ENCODE assay signal across 15 cellular contexts in genomic region chr12:50248883-50249282, GRCh38. TPM values are rescaled to one million over a fixed set of nuclear protein-coding genes. Genes with fewer than 3 reads are reported as not detected.
DNase-seq lines count a peak whose midpoint lies in the region; ATAC-seq and TF ChIP-seq lines count a peak whose summit lies in the region.
"Had no signal": no experiment of that assay in that cellular context is flagged by ENCODE, and none has a peak within 500 bp of the region (broad histone marks: within the 10 kb centered on the region; RNA-seq: fewer than 3 reads in every experiment).

No MANE protein-coding gene starts in this region.

- H3K4me3 Mint-ChIP-seq in type B pancreatic cell = no peak overlapping the region
- H3K4me3 Mint-ChIP-seq: dendritic cell treated with granulocyte-macrophage colony-stimulating factor and Interleukin-4, amounts not matched to agents 40 ng/mL and 50 ng/mL, for 4 days; naive thymus-derived CD4-positive, alpha-beta T cell had no signal

- TF ChIP-seq POLR2A in heart left ventricle (IDR thresholded peaks at IDR 0.05) (no peak), body of pancreas (IDR thresholded peaks at IDR 0.05) (no peak)

- H3K27me3 ChIP-seq in left ventricle myocardium inferior (ENCODE audit: low read depth) (no peaks in the 10 kb centered on the region), heart left ventricle (no peaks in the 10 kb centered on the region), body of pancreas (no peaks in the 10 kb centered on the region), mucosa of rectum (ENCODE audit: control insufficient read depth in 2 of 2, insufficient read depth in 2 of 2, low read length in 2 of 2) (no peaks in the 10 kb centered on the region)
- H3K27me3 ChIP-seq: esophagus muscularis mucosa had no signal

- H3K9me3 ChIP-seq in left ventricle myocardium inferior (replicated peaks) (no peaks in the 10 kb centered on the region), heart left ventricle (no peaks in the 10 kb centered on the region), body of pancreas (no peaks in the 10 kb centered on the region), mucosa of rectum (ENCODE audit: control insufficient read depth in 2 of 2, low read length in 2 of 2) (no peaks in the 10 kb centered on the region)
- H3K9me3 ChIP-seq: esophagus muscularis mucosa had no signal

- H3K9ac ChIP-seq in mucosa of rectum (ENCODE audit: low read depth in 1 of 2, low read length in 2 of 2) = peak overlapping the region in 1 of 2 donors; percentile 26

- no peak for DNase-seq in left ventricle myocardium inferior
- DNase-seq in heart left ventricle = no peak
- no peak for DNase-seq in body of pancreas
- no peak for DNase-seq in type B pancreatic cell (ENCODE audit: extremely low spot score, unreplicated experiment)
- no peak for DNase-seq in NCI-H524 (lab: John Stamatoyannopoulos, UW)
- DNase-seq in cortex of kidney (lab: John Stamatoyannopoulos, UW) = no peak
- DNase-seq: activated CD4-positive, CD25-positive, alpha-beta regulatory T cell; amygdala; naive thymus-derived CD4-positive, alpha-beta T cell; NCI-H774; stimulated activated CD4-positive, alpha-beta T cell treated with anti-CD3 and anti-CD28 coated beads, Interleukin-2, amount 100 ng/mL, for 24 hours had no signal

- H3K36me3 ChIP-seq in left ventricle myocardium inferior (peaks cover 9% of the 10 kb centered on the region), heart left ventricle (peaks cover 0 to 32% (median 8%) of the 10 kb centered on the region in 9 donors), body of pancreas (replicated peaks in 1 of 2; ENCODE audit: insufficient read depth in 1 of 2, low read depth in 2 of 2) (no peaks in the 10 kb centered on the region), mucosa of rectum (ENCODE audit: control insufficient read depth in 2 of 2, insufficient read depth in 2 of 2, low read length in 2 of 2) (peaks cover 12 to 17% of the 10 kb centered on the region in 2 donors)

- H3K27me3 Mint-ChIP-seq in type B pancreatic cell = no peaks in the 10 kb centered on the region
- H3K27me3 Mint-ChIP-seq: naive thymus-derived CD4-positive, alpha-beta T cell had no signal

- TF ChIP-seq CTCF in left ventricle myocardium inferior (IDR thresholded peaks at IDR 0.05; ENCODE audit: borderline replicate concordance) (no peak), heart left ventricle (IDR thresholded peaks at IDR 0.05) (no peak), body of pancreas (IDR thresholded peaks at IDR 0.05) (no peak), type B pancreatic cell (conservative IDR thresholded peaks at IDR 0.05) (no peak)

- H3K4me1 Mint-ChIP-seq in type B pancreatic cell (ENCODE audit: unreplicated experiment) = peaks cover 25% of the 10 kb centered on the region

- peaks cover 46% of the 10 kb centered on the region for H3K4me1 ChIP-seq in left ventricle myocardium inferior
- H3K4me1 ChIP-seq in heart left ventricle = peaks cover 0 to 53% (median 20%) of the 10 kb centered on the region in 12 donors
- peaks cover 23% of the 10 kb centered on the region for H3K4me1 ChIP-seq in body of pancreas
- peaks cover 35 to 52% of the 10 kb centered on the region in 2 donors for H3K4me1 ChIP-seq in mucosa of rectum (ENCODE audit: control insufficient read depth in 2 of 2, insufficient read depth in 2 of 2, low read length in 2 of 2)

- peaks cover 18% of the 10 kb centered on the region for H3K36me3 Mint-ChIP-seq in type B pancreatic cell

- no peak for ATAC-seq in heart left ventricle
- ATAC-seq in body of pancreas = no peak
- ATAC-seq in GM18502 (IDR thresholded peaks at IDR 0.05; ENCODE audit: poor library complexity, unreplicated experiment) = no peak
- ATAC-seq: naive thymus-derived CD4-positive, alpha-beta T cell had no signal

- H3K9me3 Mint-ChIP-seq in type B pancreatic cell = no peaks in the 10 kb centered on the region
- H3K9me3 Mint-ChIP-seq: dendritic cell treated with granulocyte-macrophage colony-stimulating factor and Interleukin-4, amounts not matched to agents 40 ng/mL and 50 ng/mL, for 4 days; naive thymus-derived CD4-positive, alpha-beta T cell had no signal

- intact Hi-C loops in left ventricle myocardium inferior (cut with micrococcal nuclease) = no loop called here
- intact Hi-C loops in heart left ventricle (cut with DNase I) = no loop called here
- intact Hi-C loops in body of pancreas (cut with DNase I) = no loop called here

- H3K4me3 ChIP-seq in left ventricle myocardium inferior = no peak overlapping the region
- no peak overlapping the region for H3K4me3 ChIP-seq in heart left ventricle
- H3K4me3 ChIP-seq in body of pancreas = no peak overlapping the region
- no peak overlapping the region for H3K4me3 ChIP-seq in mucosa of rectum (ENCODE audit: low read length in 2 of 2)
- H3K4me3 ChIP-seq: esophagus muscularis mucosa had no signal

- 90 to 98% (median 94%) methylated on average over 2 of the region's 2 CpGs for WGBS in heart left ventricle, 4 donors
- 81 to 85% methylated on average over 2 of the region's 2 CpGs for WGBS in body of pancreas, 2 donors

- peak overlapping the region; percentile 75 for H3K27ac Mint-ChIP-seq in type B pancreatic cell
- H3K27ac Mint-ChIP-seq: dendritic cell treated with granulocyte-macrophage colony-stimulating factor and Interleukin-4, amounts not matched to agents 40 ng/mL and 50 ng/mL, for 4 days had no signal

- H3K27ac ChIP-seq in left ventricle myocardium inferior (replicated peaks) = peak overlapping the region; percentile 61
- H3K27ac ChIP-seq in heart left ventricle = peak overlapping the region in 5 of 12 donors; percentile 14 to 83 (median 73)
- peak overlapping the region in 3 of 4 donors; percentile 29 to 57 (median 40) for H3K27ac ChIP-seq in body of pancreas
- H3K27ac ChIP-seq in mucosa of rectum (ENCODE audit: low read depth in 2 of 2, low read length in 2 of 2) = peak overlapping the region; percentile 33 to 60

RNA-seq across cellular contexts. Expression of gene LIMA1, which starts 34.4 kb away (rescaled TPM):
- total RNA-seq in left ventricle myocardium inferior = 17.1 TPM
- 10 to 100 TPM; 12.7 to 38.8 (median 14.8) TPM for total RNA-seq in heart left ventricle
- polyA plus RNA-seq in heart left ventricle = 10 to 100 TPM; 11.6 to 13.1 TPM
- total RNA-seq in body of pancreas = 10 to 100 TPM; 48.8 to 53.4 TPM
- 54.4 and 91.9 TPM in 2 replicates for total RNA-seq in type B pancreatic cell (ENCODE audit: low replicate concordance)
